9 cellular contexts compared by ENCODE assay signal in genomic region chr16:17529982-17530760, GRCh38. TPM values are rescaled to one million over a fixed set of nuclear protein-coding genes. Genes with fewer than 3 reads are reported as not detected.
A peak's percentile ranks its signal among the peaks of the same experiment; 100 is the strongest.
DNase-seq lines count a peak whose midpoint lies in the region; ATAC-seq, FAIRE-seq and TF ChIP-seq lines count a peak whose summit lies in the region.
"Had no signal": no experiment of that assay in that cellular context is flagged by ENCODE, and none has a peak within 500 bp of the region (broad histone marks: within the 10 kb centered on the region; RNA-seq: fewer than 3 reads in every experiment).

No MANE protein-coding gene starts in this region.

- CTCF ChIA-PET in GM10248 (lab: Yijun Ruan, JAX): interaction anchor here (0.9 to 5.1 kb wide), 5 partner anchors 26 to 228 kb away, joined by 3 to 20 read pairs (median 3); no protein-coding TSS in a partner anchor
- CTCF ChIA-PET in K562 (lab: Yijun Ruan, JAX; ENCODE audit: low intra/inter-chr PET ratio): no interaction called here

- peak; percentile 59 for DNase-seq in GM10248 (ENCODE audit: extremely low spot score)
- DNase-seq in Jurkat, Clone E6-1 (ENCODE audit: low read depth, low spot score): peak; percentile 3
- DNase-seq in K562 (ENCODE audit: extremely low read depth in 1 of 4, low spot score in 3 of 4): peak in 2 of 4 experiments; percentile 28 to 35
- no peak for DNase-seq in H54 (ENCODE audit: insufficient read length, low spot score)
- DNase-seq in neural progenitor cell (ENCODE audit: low spot score): no peak
- DNase-seq in DMS79 treated with DMSO at 0.1 percent for 48 hours (lab: John Stamatoyannopoulos, UW): no peak
- DNase-seq: MG63 had no signal

- H3K9me1 ChIP-seq in K562 (ENCODE audit: control insufficient read depth, insufficient read depth, low read length): no peaks in the 10 kb centered on the region

- TF ChIP-seq EP300 in K562 (IDR thresholded peaks at IDR 0.05; ENCODE audit: low read length): no peak

- no peak for TF ChIP-seq CTCF in GM10248 (IDR thresholded peaks at IDR 0.05; ENCODE audit: control extremely low read depth, extremely low read depth, low read depth, missing control alignments)
- TF ChIP-seq CTCF in K562 (IDR thresholded peaks at IDR 0.05 in 2 of 3, conservative IDR thresholded peaks at IDR 0.05 in 1 of 3; ENCODE audit: insufficient read depth in 2 of 3, low read depth in 1 of 3, low read length in 3 of 3): no peak
- TF ChIP-seq CTCF in neural progenitor cell (IDR thresholded peaks at IDR 0.05): no peak

- H3K9me3 Mint-ChIP-seq in neural progenitor cell: peaks cover 3% of the 10 kb centered on the region

- POLR2A ChIA-PET in GM10248 (lab: Yijun Ruan, JAX) (no interaction called here), K562 (lab: Yijun Ruan, JAX) (no interaction called here)

- H3K9ac ChIP-seq in K562 (ENCODE audit: insufficient read depth in 1 of 2, low read depth in 2 of 2, low read length in 2 of 2) (no peak overlapping the region), neural progenitor cell (no peak overlapping the region)

- TF ChIP-seq POLR2A in K562 (conservative IDR thresholded peaks at IDR 0.05): no peak
- no peak for TF ChIP-seq POLR2A in H54 (IDR thresholded peaks at IDR 0.05; ENCODE audit: low read depth, low read length)

- in situ Hi-C loops in K562 (cut with MboI): no loop called here

- no peak overlapping the region for H3K4me3 Mint-ChIP-seq in neural progenitor cell

- no peaks in the 10 kb centered on the region for H3K4me1 Mint-ChIP-seq in neural progenitor cell

- H3K36me3 Mint-ChIP-seq in neural progenitor cell: no peaks in the 10 kb centered on the region

- H3K79me2 ChIP-seq in K562 (ENCODE audit: control insufficient read depth, insufficient read depth, low read length): no peaks in the 10 kb centered on the region
- H3K79me2 ChIP-seq in neural progenitor cell (ENCODE audit: low read depth): no peaks in the 10 kb centered on the region

- 5% methylated on average over 6 of the region's 6 CpGs for WGBS in K562 (ENCODE audit: insufficient coverage, low coverage, missing lambda C conversion rate)

- BruUV-seq in K562 (replicated peaks; lab: Mats Ljungman, UMichigan): no TSS peak

- no peaks in the 10 kb centered on the region; a peak in 2 of 5 replicates for H3K27me3 ChIP-seq in K562 (ENCODE audit: control insufficient read depth in 2 of 2, insufficient read depth in 2 of 2, low read length in 2 of 2)
- no peaks in the 10 kb centered on the region for H3K27me3 ChIP-seq in neural progenitor cell
- H3K27me3 ChIP-seq: MG63 had no signal

- H3K9me3 ChIP-seq in K562 (replicated peaks; ENCODE audit: control insufficient read depth, insufficient read depth, low read depth, low read length) (no peaks in the 10 kb centered on the region; the same call in 1 of the 2 replicates), neural progenitor cell (ENCODE audit: low read depth) (no peaks in the 10 kb centered on the region)
- H3K9me3 ChIP-seq: MG63 had no signal

- H3K27ac ChIP-seq in K562 (ENCODE audit: extremely low read depth, low read depth, low read length): no peak overlapping the region
- H3K27ac ChIP-seq in neural progenitor cell: no peak overlapping the region

- H3F3A ChIP-seq in neural progenitor cell (ENCODE audit: low read depth): no peaks in the 10 kb centered on the region

- H3K4me1 ChIP-seq in K562 (replicated peaks in 1 of 2; ENCODE audit: control insufficient read depth in 2 of 2, insufficient read depth in 2 of 2, low read length in 2 of 2) (no peaks in the 10 kb centered on the region), neural progenitor cell (no peaks in the 10 kb centered on the region)

- H3K4me3 ChIP-seq in Jurkat, Clone E6-1 (ENCODE audit: low read length): no peak overlapping the region
- H3K4me3 ChIP-seq in K562: no peak overlapping the region
- no peak overlapping the region for H3K4me3 ChIP-seq in neural progenitor cell
- H3K4me3 ChIP-seq: MG63 had no signal

- no peak for TF ChIP-seq RAD21 in K562 (CRISPR knock-in tag; conservative IDR thresholded peaks at IDR 0.05 in 1 of 2, IDR thresholded peaks at IDR 0.05 in 1 of 2)

- H3K27ac Mint-ChIP-seq in neural progenitor cell: no peak overlapping the region

- no peak for FAIRE-seq in K562 (lab: Jason Lieb, UNC)
- no peak for FAIRE-seq in H54 (lab: Jason Lieb, UNC)

- H3K27me3 Mint-ChIP-seq in neural progenitor cell (ENCODE audit: insufficient read depth, low read depth): peaks cover 10% of the 10 kb centered on the region

- H3K4me2 ChIP-seq in K562 (ENCODE audit: insufficient read depth, low read length) (no peak overlapping the region), neural progenitor cell (no peak overlapping the region)

- H4K20me1 ChIP-seq in K562 (replicated peaks; ENCODE audit: control insufficient read depth, insufficient read depth, low read length) (no peaks in the 10 kb centered on the region), neural progenitor cell (ENCODE audit: low read depth) (no peaks in the 10 kb centered on the region)

- peak; percentile 72 for ATAC-seq in GM21526 (IDR thresholded peaks at IDR 0.05; ENCODE audit: low FRiP score, unreplicated experiment)
- ATAC-seq in K562: no peak
- ATAC-seq in GM19397 (IDR thresholded peaks at IDR 0.05; ENCODE audit: unreplicated experiment): no peak

- no peaks in the 10 kb centered on the region for H3K36me3 ChIP-seq in K562 (ENCODE audit: control insufficient read depth, insufficient read depth, low read length)
- H3K36me3 ChIP-seq in neural progenitor cell: no peaks in the 10 kb centered on the region
- H3K36me3 ChIP-seq: MG63 had no signal

- H2AFZ ChIP-seq in K562 (ENCODE audit: low read depth, low read length) (no peak overlapping the region), neural progenitor cell (replicated peaks) (no peak overlapping the region)

- intact Hi-C loops in K562 (cut with micrococcal nuclease): no loop called here

TF ChIP-seq in K562, 482 proteins besides CTCF, POLR2A, EP300 and RAD21 (continues in another document):
- peak; percentile 43 for TF ChIP-seq TFE3 (CRISPR knock-in tag; IDR thresholded peaks at IDR 0.05)
- TF ChIP-seq USF2 (CRISPR knock-in tag; IDR thresholded peaks at IDR 0.05): peak; percentile 49; the same call in 1 of the 2 replicates
- no peak for TF ChIP-seq MEIS2 (IDR thresholded peaks at IDR 0.05; ENCODE audit: partially characterized antibody)
- peak; percentile 15 for TF ChIP-seq NFYB (IDR thresholded peaks at IDR 0.05; ENCODE audit: extremely low read depth, insufficient read length)
- no peak for TF ChIP-seq TFAP4 (CRISPR knock-in tag; IDR thresholded peaks at IDR 0.05; ENCODE audit: borderline replicate concordance)

RNA-seq across cellular contexts. Expression of gene XYLT1, which starts 59.4 kb away (rescaled TPM):
- polyA plus RNA-seq in Jurkat, Clone E6-1 (2012; ENCODE audit: insufficient read depth, insufficient read length): 3.8 TPM
- total RNA-seq in K562 (2011; cell fraction: chromatin; rRNA removed; ENCODE audit: low replicate concordance): 0.02 TPM in 1 of 2 replicates, not detected in the other
- total RNA-seq in K562 (2011; cell fraction: nucleolus; rRNA removed): not detected in 2 replicates
- total RNA-seq in K562 (2011; cell fraction: nucleoplasm; rRNA removed): under 0.01 TPM in 1 of 2 replicates, not detected in the other
- total RNA-seq in K562 (2014; rRNA removed) (not detected in 2 replicates), K562 (2014; rRNA removed; fragmentation: Illumina TruSeq; extraction: Trizol) (not detected in 2 replicates), K562 (2015; rRNA removed; fragmentation: Illumina TruSeq; extraction: Trizol) (not detected in 2 replicates), K562 (2021) (0.04 and 0.09 TPM in 2 replicates), neural progenitor cell (ENCODE audit: low replicate concordance) (5.9 and 8.2 TPM in 2 replicates)
- polyA plus RNA-seq in K562 (2011; rRNA removed) (not detected in 2 replicates), K562 (2014; fragmentation: Illumina TruSeq; extraction: Trizol) (not detected in 2 replicates), K562 (2014; fragmentation: Nextera tagmentation; extraction: Ambion mirVana) (under 1 TPM; 0.03 to 0.08 TPM), K562 (2014; rRNA removed) (0.03 TPM in 1 of 2 replicates, not detected in the other)
- not detected in 2 replicates for polyA plus RNA-seq in K562 (2011; cell fraction: cytosol; rRNA removed)
- polyA plus RNA-seq in K562 (2011; cell fraction: nucleus; rRNA removed): not detected in 2 replicates
- polyA plus RNA-seq in K562 (2012): 0.12 and 0.21 TPM in 2 replicates
- polyA minus RNA-seq in K562 (2011; rRNA and poly(A)+ RNA removed): not detected in 2 replicates
- not detected in 2 replicates for polyA minus RNA-seq in K562 (2011; cell fraction: cytosol; rRNA and poly(A)+ RNA removed)
- not detected in 2 replicates for polyA minus RNA-seq in K562 (2011; cell fraction: nucleus; rRNA and poly(A)+ RNA removed)

Comparison
In these comparisons a context has a peak if more than half of its experiments do, and no peak if none do; other contexts are left out.
1. DNase-seq: peak in GM10248 (single experiment) and Jurkat, Clone E6-1 (single experiment); none in H54 (single experiment), neural progenitor cell (single experiment) and DMS79 treated with DMSO at 0.1 percent for 48 hours (single experiment).